1 cellular context compared by ENCODE assay signal in genomic region chr20:47356220-47356525, GRCh38.
TF ChIP-seq lines count a peak whose summit lies in the region.

No MANE protein-coding gene starts in this region.

TF ChIP-seq in K562, 482 proteins besides CTCF, POLR2A, EP300 and RAD21 (continued from another document):
- TF ChIP-seq ZNF512 (tag; IDR thresholded peaks at IDR 0.05): peak; percentile 90
- 0 out of 2 replicates have a peak, but pooled peaks have one; percentile 38 for TF ChIP-seq PTRF (tag; IDR thresholded peaks at IDR 0.05)
